In the genomic region with DNA sequence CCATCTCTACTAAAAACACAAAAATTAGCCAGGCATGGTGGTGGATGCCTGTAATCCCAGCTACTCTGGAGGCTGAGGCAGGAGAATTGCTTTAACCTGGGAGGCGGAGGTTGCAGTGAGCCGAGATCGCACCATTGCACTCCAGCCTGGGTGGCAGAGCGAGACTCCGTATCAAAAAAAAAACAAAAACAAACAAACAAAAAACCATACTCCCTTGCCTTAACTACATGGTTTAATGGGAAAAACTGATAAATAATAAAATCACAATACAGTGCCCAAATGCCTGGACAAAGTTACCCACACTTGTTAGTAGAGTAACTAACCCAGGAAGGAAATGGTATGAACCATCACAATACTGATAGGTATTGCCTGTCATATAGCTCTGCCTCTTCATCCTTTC, we compare ENCODE assay signal across 2 cellular contexts.
TF ChIP-seq lines count a peak whose summit lies in the region.

No MANE protein-coding gene starts in this region.

TF ChIP-seq in HEK293, 187 proteins besides CTCF, POLR2A, EP300 and RAD21:
- TF ChIP-seq, protein P1, sequence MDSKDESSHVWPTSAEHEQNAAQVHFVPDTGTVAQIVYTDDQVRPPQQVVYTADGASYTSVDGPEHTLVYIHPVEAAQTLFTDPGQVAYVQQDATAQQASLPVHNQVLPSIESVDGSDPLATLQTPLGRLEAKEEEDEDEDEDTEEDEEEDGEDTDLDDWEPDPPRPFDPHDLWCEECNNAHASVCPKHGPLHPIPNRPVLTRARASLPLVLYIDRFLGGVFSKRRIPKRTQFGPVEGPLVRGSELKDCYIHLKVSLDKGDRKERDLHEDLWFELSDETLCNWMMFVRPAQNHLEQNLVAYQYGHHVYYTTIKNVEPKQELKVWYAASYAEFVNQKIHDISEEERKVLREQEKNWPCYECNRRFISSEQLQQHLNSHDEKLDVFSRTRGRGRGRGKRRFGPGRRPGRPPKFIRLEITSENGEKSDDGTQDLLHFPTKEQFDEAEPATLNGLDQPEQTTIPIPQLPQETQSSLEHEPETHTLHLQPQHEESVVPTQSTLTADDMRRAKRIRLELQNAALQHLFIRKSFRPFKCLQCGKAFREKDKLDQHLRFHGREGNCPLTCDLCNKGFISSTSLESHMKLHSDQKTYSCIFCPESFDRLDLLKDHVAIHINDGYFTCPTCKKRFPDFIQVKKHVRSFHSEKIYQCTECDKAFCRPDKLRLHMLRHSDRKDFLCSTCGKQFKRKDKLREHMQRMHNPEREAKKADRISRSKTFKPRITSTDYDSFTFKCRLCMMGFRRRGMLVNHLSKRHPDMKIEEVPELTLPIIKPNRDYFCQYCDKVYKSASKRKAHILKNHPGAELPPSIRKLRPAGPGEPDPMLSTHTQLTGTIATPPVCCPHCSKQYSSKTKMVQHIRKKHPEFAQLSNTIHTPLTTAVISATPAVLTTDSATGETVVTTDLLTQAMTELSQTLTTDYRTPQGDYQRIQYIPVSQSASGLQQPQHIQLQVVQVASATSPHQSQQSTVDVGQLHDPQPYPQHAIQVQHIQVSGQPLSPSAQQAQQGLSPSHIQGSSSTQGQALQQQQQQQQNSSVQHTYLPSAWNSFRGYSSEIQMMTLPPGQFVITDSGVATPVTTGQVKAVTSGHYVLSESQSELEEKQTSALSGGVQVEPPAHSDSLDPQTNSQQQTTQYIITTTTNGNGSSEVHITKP (tag by site-specific recombination; IDR thresholded peaks at IDR 0.05): peak; percentile 87
- TF ChIP-seq ZNF600 (tag by site-specific recombination; IDR thresholded peaks at IDR 0.05): peak; percentile 97

TF ChIP-seq in K562, 482 proteins besides CTCF, POLR2A, EP300 and RAD21:
- TF ChIP-seq, protein P1 (IDR thresholded peaks at IDR 0.05; ENCODE audit: partially characterized antibody): peak; percentile 90
